8 cellular contexts compared by ENCODE assay signal in genomic region chr5:129460121-129460950, GRCh38. TPM values are rescaled to one million over a fixed set of nuclear protein-coding genes. Genes with fewer than 3 reads are reported as not detected.
DNase-seq lines count a peak whose midpoint lies in the region; ATAC-seq and TF ChIP-seq lines count a peak whose summit lies in the region.

A gene with protein sequence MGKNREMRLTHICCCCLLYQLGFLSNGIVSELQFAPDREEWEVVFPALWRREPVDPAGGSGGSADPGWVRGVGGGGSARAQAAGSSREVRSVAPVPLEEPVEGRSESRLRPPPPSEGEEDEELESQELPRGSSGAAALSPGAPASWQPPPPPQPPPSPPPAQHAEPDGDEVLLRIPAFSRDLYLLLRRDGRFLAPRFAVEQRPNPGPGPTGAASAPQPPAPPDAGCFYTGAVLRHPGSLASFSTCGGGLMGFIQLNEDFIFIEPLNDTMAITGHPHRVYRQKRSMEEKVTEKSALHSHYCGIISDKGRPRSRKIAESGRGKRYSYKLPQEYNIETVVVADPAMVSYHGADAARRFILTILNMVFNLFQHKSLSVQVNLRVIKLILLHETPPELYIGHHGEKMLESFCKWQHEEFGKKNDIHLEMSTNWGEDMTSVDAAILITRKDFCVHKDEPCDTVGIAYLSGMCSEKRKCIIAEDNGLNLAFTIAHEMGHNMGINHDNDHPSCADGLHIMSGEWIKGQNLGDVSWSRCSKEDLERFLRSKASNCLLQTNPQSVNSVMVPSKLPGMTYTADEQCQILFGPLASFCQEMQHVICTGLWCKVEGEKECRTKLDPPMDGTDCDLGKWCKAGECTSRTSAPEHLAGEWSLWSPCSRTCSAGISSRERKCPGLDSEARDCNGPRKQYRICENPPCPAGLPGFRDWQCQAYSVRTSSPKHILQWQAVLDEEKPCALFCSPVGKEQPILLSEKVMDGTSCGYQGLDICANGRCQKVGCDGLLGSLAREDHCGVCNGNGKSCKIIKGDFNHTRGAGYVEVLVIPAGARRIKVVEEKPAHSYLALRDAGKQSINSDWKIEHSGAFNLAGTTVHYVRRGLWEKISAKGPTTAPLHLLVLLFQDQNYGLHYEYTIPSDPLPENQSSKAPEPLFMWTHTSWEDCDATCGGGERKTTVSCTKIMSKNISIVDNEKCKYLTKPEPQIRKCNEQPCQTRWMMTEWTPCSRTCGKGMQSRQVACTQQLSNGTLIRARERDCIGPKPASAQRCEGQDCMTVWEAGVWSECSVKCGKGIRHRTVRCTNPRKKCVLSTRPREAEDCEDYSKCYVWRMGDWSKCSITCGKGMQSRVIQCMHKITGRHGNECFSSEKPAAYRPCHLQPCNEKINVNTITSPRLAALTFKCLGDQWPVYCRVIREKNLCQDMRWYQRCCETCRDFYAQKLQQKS (plus strand): TSS chr5:129460298. CDS start chr5:129460392, 94 bp downstream.

- H3K36me3 Mint-ChIP-seq in activated T-cell treated with anti-CD3 and anti-CD28 coated beads, Interleukin-2, amount 50 U/mL, for 4 hours (ENCODE audit: insufficient read depth), result no peaks in the 10 kb centered on the region
- H3K36me3 Mint-ChIP-seq in stimulated activated effector memory CD8-positive, alpha-beta T cell treated with anti-CD3 and anti-CD28 coated beads, Interleukin-12 subunit alpha, Interleukin-12 subunit beta, amount 100 ng/mL, for 72 hours, result no peaks in the 10 kb centered on the region

- H3K4me3 ChIP-seq in breast epithelium, result peak within 1 kb of the TSS; percentile 36 to 71 (median 53)

- peaks cover 0 to 20% of the 10 kb centered on the region in 2 donors for H3K27me3 ChIP-seq in breast epithelium

- peak; percentile 56 to 58 for ATAC-seq in activated T-cell treated with anti-CD3 and anti-CD28 coated beads, Interleukin-2, amount 50 U/mL, for 4 hours
- ATAC-seq in stimulated activated effector memory CD8-positive, alpha-beta T cell treated with anti-CD3 and anti-CD28 coated beads, Interleukin-12 subunit alpha, Interleukin-12 subunit beta, amount 100 ng/mL, for 72 hours, result peak; percentile 28

- peak within 1 kb of the TSS in 1 of 2 donors; percentile 10 for H3K27ac ChIP-seq in breast epithelium

- no peak for TF ChIP-seq POLR2A in breast epithelium (IDR thresholded peaks at IDR 0.05)

- H3K4me1 Mint-ChIP-seq in activated T-cell treated with anti-CD3 and anti-CD28 coated beads, Interleukin-2, amount 50 U/mL, for 4 hours (ENCODE audit: low read depth), result peaks cover 6% of the 10 kb centered on the region
- H3K4me1 Mint-ChIP-seq in stimulated activated effector memory CD8-positive, alpha-beta T cell treated with anti-CD3 and anti-CD28 coated beads, Interleukin-12 subunit alpha, Interleukin-12 subunit beta, amount 100 ng/mL, for 72 hours, result peaks cover 5% of the 10 kb centered on the region

- intact Hi-C loops in breast epithelium (cut with DNase I; ENCODE audit: low total_unique reads), result no loop called here

- no peak for DNase-seq in activated T-cell treated with anti-CD3 and anti-CD28 coated beads, Interleukin-2, amount 50 U/mL, for 4 hours
- DNase-seq in activated T-cell treated with anti-CD3 and anti-CD28 coated beads for 4 hours (no peak), NCI-H1105 treated with DMSO at 0.1 percent for 48 hours (lab: John Stamatoyannopoulos, UW) (peak; percentile 16), breast epithelium (ENCODE audit: low spot score in 2 of 2) (no peak), islet precursor cell (peak; percentile 86), KG1 (lab: John Stamatoyannopoulos, UW) (no peak), pons (ENCODE audit: low spot score) (no peak)
- no peak for DNase-seq in stimulated activated effector memory CD8-positive, alpha-beta T cell treated with anti-CD3 and anti-CD28 coated beads, Interleukin-12 subunit alpha, Interleukin-12 subunit beta, amount 100 ng/mL, for 72 hours (ENCODE audit: low spot score in 2 of 2)

- H3K9me3 Mint-ChIP-seq in activated T-cell treated with anti-CD3 and anti-CD28 coated beads, Interleukin-2, amount 50 U/mL, for 4 hours, result no peaks in the 10 kb centered on the region
- peaks cover 8% of the 10 kb centered on the region for H3K9me3 Mint-ChIP-seq in stimulated activated effector memory CD8-positive, alpha-beta T cell treated with anti-CD3 and anti-CD28 coated beads, Interleukin-12 subunit alpha, Interleukin-12 subunit beta, amount 100 ng/mL, for 72 hours

- no peak for TF ChIP-seq CTCF in breast epithelium (IDR thresholded peaks at IDR 0.05)

- no peak within 1 kb of the TSS for H3K4me3 Mint-ChIP-seq in activated T-cell treated with anti-CD3 and anti-CD28 coated beads, Interleukin-2, amount 50 U/mL, for 4 hours
- no peak within 1 kb of the TSS for H3K4me3 Mint-ChIP-seq in stimulated activated effector memory CD8-positive, alpha-beta T cell treated with anti-CD3 and anti-CD28 coated beads, Interleukin-12 subunit alpha, Interleukin-12 subunit beta, amount 100 ng/mL, for 72 hours

- no peaks in the 10 kb centered on the region for H3K4me1 ChIP-seq in breast epithelium

- peaks cover 34% of the 10 kb centered on the region for H3K27me3 Mint-ChIP-seq in activated T-cell treated with anti-CD3 and anti-CD28 coated beads, Interleukin-2, amount 50 U/mL, for 4 hours (ENCODE audit: low read depth)

- H3K9me3 ChIP-seq in breast epithelium, result no peaks in the 10 kb centered on the region

- no peaks in the 10 kb centered on the region for H3K36me3 ChIP-seq in breast epithelium

- no peak within 1 kb of the TSS for H3K27ac Mint-ChIP-seq in stimulated activated effector memory CD8-positive, alpha-beta T cell treated with anti-CD3 and anti-CD28 coated beads, Interleukin-12 subunit alpha, Interleukin-12 subunit beta, amount 100 ng/mL, for 72 hours

RNA-seq across cellular contexts. Expression of the gene that starts here (rescaled TPM):
- total RNA-seq in activated T-cell treated with anti-CD3 and anti-CD28 coated beads, Interleukin-2, amount 50 U/mL, for 4 hours, result under 1 TPM in 1 of 3 donors, not detected in 2; 0.14 TPM
- total RNA-seq in breast epithelium, result under 1 TPM in 2 of 3 donors, not detected in 1; 0.29 to 0.98 TPM

Comparison
In these comparisons a context has a peak if more than half of its experiments do, and no peak if none do; other contexts are left out.
1. Peak in ATAC-seq in activated T-cell treated with anti-CD3 and anti-CD28 coated beads, Interleukin-2, amount 50 U/mL, for 4 hours; RNA of the gene not detected or under 1 TPM.
2. DNase-seq: peak in NCI-H1105 treated with DMSO at 0.1 percent for 48 hours (single experiment) and islet precursor cell (single experiment); none in activated T-cell treated with anti-CD3 and anti-CD28 coated beads, Interleukin-2, amount 50 U/mL, for 4 hours (single experiment), activated T-cell treated with anti-CD3 and anti-CD28 coated beads for 4 hours (single experiment), breast epithelium (0 of 2), stimulated activated effector memory CD8-positive, alpha-beta T cell treated with anti-CD3 and anti-CD28 coated beads, Interleukin-12 subunit alpha, Interleukin-12 subunit beta, amount 100 ng/mL, for 72 hours (0 of 2), KG1 (single experiment) and pons (single experiment).